In the genomic region with DNA sequence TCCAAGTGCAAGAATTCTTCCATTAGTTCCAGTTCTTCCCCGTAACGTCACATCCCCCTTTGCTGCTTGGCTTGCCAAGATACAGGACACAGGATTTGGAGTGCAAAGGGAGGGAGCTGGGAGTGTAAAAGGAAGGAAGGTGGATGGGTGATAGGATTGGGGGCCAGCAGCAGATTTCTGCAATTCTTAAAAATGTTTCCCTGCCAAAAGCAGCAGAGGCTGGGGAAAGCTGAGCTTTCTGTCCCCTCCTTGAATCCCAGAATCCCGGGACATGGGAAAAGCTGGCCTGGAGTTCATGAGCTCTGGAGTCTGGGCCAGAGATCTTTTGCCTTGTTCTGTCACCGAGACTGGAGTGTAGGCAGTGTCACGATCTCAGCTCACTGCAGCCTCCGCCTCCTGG, we compare ENCODE assay signal across 10 cellular contexts.
DNase-seq lines count a peak whose midpoint lies in the region; TF ChIP-seq lines count a peak whose summit lies in the region.
"Had no signal": no experiment of that assay in that cellular context is flagged by ENCODE, and none has a peak within 500 bp of the region (broad histone marks: within the 10 kb centered on the region; RNA-seq: fewer than 3 reads in every experiment).

No MANE protein-coding gene starts in this region.

- H3K9ac ChIP-seq in skeletal muscle tissue (ENCODE audit: low read depth in 1 of 3, low read length in 3 of 3) = peak overlapping the region in 1 of 3 donors; percentile 23

- H3K27me3 ChIP-seq in skeletal muscle tissue (ENCODE audit: control insufficient read depth in 3 of 3, insufficient read depth in 3 of 3, low read length in 3 of 3) = peaks cover 0 to 29% (median 23%) of the 10 kb centered on the region in 3 donors

- no peak for TF ChIP-seq POLR2A in lower leg skin (IDR thresholded peaks at IDR 0.05)

- WGBS in lower leg skin, 2 donors = 39 to 40% methylated on average over 6 of the region's 6 CpGs

- DNase-seq in HFFc6 (no peak), chondrocyte (ENCODE audit: low spot score) (no peak), left kidney (ENCODE audit: low read depth, low spot score) (peak; percentile 60), lower leg skin (ENCODE audit: low spot score in 2 of 2) (no peak), SIG-M5 (lab: John Stamatoyannopoulos, UW) (no peak), CD14-positive monocyte (ENCODE audit: low spot score) (no peak), HCEC 1CT (no peak)
- DNase-seq: DND-41, NCI-H1092 treated with DMSO at 0.1 percent for 48 hours had no signal

- H3K4me1 ChIP-seq in skeletal muscle tissue (ENCODE audit: control insufficient read depth in 3 of 3, insufficient read depth in 3 of 3, low read length in 3 of 3) = peaks cover 24 to 27% (median 25%) of the 10 kb centered on the region in 3 donors

- H3K27ac Mint-ChIP-seq in HFFc6 = no peak overlapping the region
- H3K27ac Mint-ChIP-seq in chondrocyte (ENCODE audit: unreplicated experiment) = peak overlapping the region; percentile 88
- peak overlapping the region in 1 of 7 donors; percentile 31 for H3K27ac Mint-ChIP-seq in CD14-positive monocyte

- H3K36me3 ChIP-seq in skeletal muscle tissue (ENCODE audit: control insufficient read depth in 3 of 3, insufficient read depth in 3 of 3, low read length in 3 of 3) = no peaks in the 10 kb centered on the region

- peak overlapping the region; percentile 12 for H3K27ac ChIP-seq in skeletal muscle tissue (ENCODE audit: low read depth, low read length)

- no peaks in the 10 kb centered on the region for H3K9me3 Mint-ChIP-seq in HFFc6
- no peaks in the 10 kb centered on the region for H3K9me3 Mint-ChIP-seq in chondrocyte (ENCODE audit: low read depth)
- peaks cover 0 to 16% (median 7%) of the 10 kb centered on the region in 7 donors for H3K9me3 Mint-ChIP-seq in CD14-positive monocyte

- H3K4me3 ChIP-seq in skeletal muscle tissue (ENCODE audit: low read length in 3 of 3) = peak overlapping the region; percentile 14 to 81 (median 22)
- no peak overlapping the region for H3K4me3 ChIP-seq in lower leg skin (ENCODE audit: low read depth, poor library complexity, severe bottlenecking)

- peaks cover 32% of the 10 kb centered on the region for H3K27me3 Mint-ChIP-seq in HFFc6 (ENCODE audit: insufficient read depth)
- H3K27me3 Mint-ChIP-seq in chondrocyte (ENCODE audit: low read depth) = no peaks in the 10 kb centered on the region
- H3K27me3 Mint-ChIP-seq in CD14-positive monocyte (ENCODE audit: low read depth in 3 of 3) = peaks cover 49 to 62% (median 61%) of the 10 kb centered on the region in 3 donors

- no peaks in the 10 kb centered on the region for H3K36me3 Mint-ChIP-seq in HFFc6 (ENCODE audit: low read depth)
- no peaks in the 10 kb centered on the region for H3K36me3 Mint-ChIP-seq in chondrocyte (ENCODE audit: low read depth)
- H3K36me3 Mint-ChIP-seq in CD14-positive monocyte = peaks cover 6 to 18% of the 10 kb centered on the region in 2 donors

- intact Hi-C loops in lower leg skin (cut with DNase I; ENCODE audit: low total_unique reads) (no loop called here), CD14-positive monocyte (cut with micrococcal nuclease) (no loop called here)

- TF ChIP-seq CTCF in HFFc6 (IDR thresholded peaks at IDR 0.05) = no peak
- no peak for TF ChIP-seq CTCF in chondrocyte (IDR thresholded peaks at IDR 0.05)
- no peak for TF ChIP-seq CTCF in lower leg skin (IDR thresholded peaks at IDR 0.05)
- no peak for TF ChIP-seq CTCF in CD14-positive monocyte (IDR thresholded peaks at IDR 0.05)

- H3K4me3 Mint-ChIP-seq in HFFc6 (peak overlapping the region; percentile 37; the same call in 1 of the 2 replicates), chondrocyte (ENCODE audit: unreplicated experiment) (peak overlapping the region; percentile 98), CD14-positive monocyte (peak overlapping the region in 1 of 2 donors; percentile 98)

- no peaks in the 10 kb centered on the region for H3K9me3 ChIP-seq in skeletal muscle tissue (ENCODE audit: control insufficient read depth in 3 of 3, low read length in 3 of 3)

- peaks cover 41% of the 10 kb centered on the region for H3K4me1 Mint-ChIP-seq in HFFc6 (ENCODE audit: low read depth)
- peaks cover 40% of the 10 kb centered on the region for H3K4me1 Mint-ChIP-seq in chondrocyte (ENCODE audit: low read depth)
- H3K4me1 Mint-ChIP-seq in CD14-positive monocyte = peaks cover 44% of the 10 kb centered on the region
